In the genomic region with DNA sequence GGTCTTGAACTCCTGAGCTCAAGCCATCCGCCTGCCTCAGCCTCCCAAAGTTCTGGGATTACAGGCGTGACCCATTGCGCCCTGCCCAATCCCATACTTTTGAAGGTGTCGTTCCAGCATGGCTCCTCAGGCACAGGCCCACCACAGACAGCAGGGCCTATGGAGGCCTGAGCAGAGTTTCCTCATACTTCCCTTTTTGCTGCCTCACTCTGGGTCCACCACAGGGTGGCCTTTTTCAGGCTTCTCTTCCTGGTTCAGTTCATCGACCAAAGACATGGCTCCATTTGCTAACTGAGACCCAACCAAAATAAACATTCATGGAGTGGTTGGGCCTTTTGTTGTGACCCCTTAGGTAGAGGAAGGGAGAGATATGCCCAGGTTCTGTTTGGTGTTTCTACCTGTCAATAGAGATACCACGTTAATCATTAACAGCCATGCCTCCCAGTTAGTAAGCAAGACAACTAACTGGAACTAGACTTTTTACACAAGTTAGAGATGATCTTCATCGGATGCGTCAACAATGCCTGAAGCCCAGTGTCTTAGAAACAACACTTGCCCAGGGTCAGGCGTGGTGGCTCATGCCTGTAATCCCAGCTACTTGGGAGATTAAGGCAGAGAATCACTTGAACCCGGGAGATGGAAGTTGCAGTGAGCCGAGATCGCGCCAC, we compare ENCODE assay signal across 10 cellular contexts.
DNase-seq lines count a peak whose midpoint lies in the region; ATAC-seq and TF ChIP-seq lines count a peak whose summit lies in the region.
"Had no signal": no experiment of that assay in that cellular context is flagged by ENCODE, and none has a peak within 500 bp of the region (broad histone marks: within the 10 kb centered on the region; RNA-seq: fewer than 3 reads in every experiment).

No MANE protein-coding gene starts in this region.

- H3K4me3 ChIP-seq in epithelial cell of esophagus (ENCODE audit: low read length) = no peak overlapping the region
- H3K4me3 ChIP-seq: SJSA1 had no signal

- in situ Hi-C loops in GM13976 (cut with MboI; ENCODE audit: low sequenced_read_pairs, unreplicated experiment) = no loop called here

- peak; percentile 79 to 84 for ATAC-seq in stimulated activated naive B cell treated with anti-CD40 and anti-IgM and Interleukin-4, amounts not matched to agents 10 μg/mL and 1 μg/mL and 100 μg/mL, for 72 hours (replicated peaks)
- ATAC-seq in HG03378 (IDR thresholded peaks at IDR 0.05; ENCODE audit: unreplicated experiment) (no peak), GM18519 (IDR thresholded peaks at IDR 0.05; ENCODE audit: low FRiP score, unreplicated experiment) (no peak)

- no peaks in the 10 kb centered on the region for H3K27me3 Mint-ChIP-seq in stimulated activated naive B cell treated with anti-CD40 and anti-IgM and Interleukin-4, amounts not matched to agents 10 μg/mL and 1 μg/mL and 100 μg/mL, for 72 hours

- H3K36me3 Mint-ChIP-seq in stimulated activated naive B cell treated with anti-CD40 and anti-IgM and Interleukin-4, amounts not matched to agents 10 μg/mL and 1 μg/mL and 100 μg/mL, for 72 hours = no peaks in the 10 kb centered on the region

- H3K4me3 Mint-ChIP-seq in stimulated activated naive B cell treated with anti-CD40 and anti-IgM and Interleukin-4, amounts not matched to agents 10 μg/mL and 1 μg/mL and 100 μg/mL, for 72 hours = no peak overlapping the region

- peak; percentile 19 for TF ChIP-seq CTCF in GM13976 (IDR thresholded peaks at IDR 0.05; ENCODE audit: borderline replicate concordance, control extremely low read depth, extremely low read depth, insufficient read depth, missing control alignments)
- peak; percentile 20 for TF ChIP-seq CTCF in epithelial cell of esophagus (IDR thresholded peaks at IDR 0.05; ENCODE audit: insufficient read depth, low read depth, low read length, missing control alignments)

- no peaks in the 10 kb centered on the region for H3K9me3 Mint-ChIP-seq in stimulated activated naive B cell treated with anti-CD40 and anti-IgM and Interleukin-4, amounts not matched to agents 10 μg/mL and 1 μg/mL and 100 μg/mL, for 72 hours

- peaks cover 3 to 9% of the 10 kb centered on the region in 2 donors for H3K4me1 Mint-ChIP-seq in stimulated activated naive B cell treated with anti-CD40 and anti-IgM and Interleukin-4, amounts not matched to agents 10 μg/mL and 1 μg/mL and 100 μg/mL, for 72 hours

- peak overlapping the region; percentile 70 for H3K27ac Mint-ChIP-seq in stimulated activated naive B cell treated with anti-CD40 and anti-IgM and Interleukin-4, amounts not matched to agents 10 μg/mL and 1 μg/mL and 100 μg/mL, for 72 hours

- DNase-seq in GM13976 (ENCODE audit: low spot score) = no peak
- DNase-seq in NOMO-1 treated with DMSO at 0.1 percent for 48 hours (lab: John Stamatoyannopoulos, UW; ENCODE audit: unreplicated experiment) = peak; percentile 82
- no peak for DNase-seq in epithelial cell of esophagus (ENCODE audit: low read depth)
- no peak for DNase-seq in stimulated activated naive B cell treated with anti-CD40 and anti-IgM and Interleukin-4, amounts not matched to agents 10 μg/mL and 1 μg/mL and 100 μg/mL, for 72 hours
- DNase-seq in foreskin melanocyte = no peak
- DNase-seq: cerebellar nuclear complex, NCI-H2081 had no signal

Comparison
In these comparisons a context has a peak if more than half of its experiments do, and no peak if none do; other contexts are left out.
1. ATAC-seq: peak in stimulated activated naive B cell treated with anti-CD40 and anti-IgM and Interleukin-4, amounts not matched to agents 10 μg/mL and 1 μg/mL and 100 μg/mL, for 72 hours (2 of 2); none in HG03378 (single experiment) and GM18519 (single experiment).